In the genomic region with DNA sequence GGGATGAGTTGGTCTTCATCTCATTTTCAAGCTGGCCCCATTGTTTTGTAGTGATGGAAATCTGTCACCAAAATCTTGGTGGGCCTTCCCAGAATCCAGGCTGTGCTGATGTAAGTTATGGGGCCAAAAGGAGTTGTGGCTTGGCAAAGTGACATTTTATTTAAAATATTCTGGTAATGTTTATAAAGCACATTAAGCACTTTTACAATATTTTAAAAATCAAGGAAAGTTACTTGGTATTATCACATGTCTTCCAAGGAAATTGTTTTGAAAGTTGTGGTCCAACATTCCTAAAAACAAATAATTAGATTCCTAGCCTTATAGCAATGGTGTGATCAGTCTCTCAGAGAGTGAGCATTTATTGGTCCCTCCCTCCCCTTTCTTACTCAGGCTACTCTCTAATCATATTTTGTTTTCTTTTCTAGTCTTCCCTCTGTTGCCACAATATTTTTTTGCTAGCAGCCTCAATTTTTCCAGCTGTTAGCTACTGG, we compare ENCODE assay signal across 17 cellular contexts.
"Had no signal": no experiment of that assay in that cellular context is flagged by ENCODE, and none has a peak within 500 bp of the region (broad histone marks: within the 10 kb centered on the region; RNA-seq: fewer than 3 reads in every experiment).

No MANE protein-coding gene starts in this region.

- ATAC-seq: activated T-cell treated with anti-CD3 and anti-CD28 coated beads, Interleukin-2, amount 50 U/mL, for 4 hours; foreskin keratinocyte; natural killer cell; psoas muscle; sciatic nerve had no signal

- H3K27ac ChIP-seq: ascending aorta, cardiac muscle cell, coronary artery, foreskin keratinocyte, psoas muscle had no signal

- DNase-seq: activated CD4-positive, alpha-beta memory T cell treated with anti-CD3 and anti-CD28 coated beads for 36 hours; activated CD4-positive, alpha-beta T cell treated with anti-CD3 and anti-CD28 coated beads for 1 hour; activated effector memory CD4-positive, alpha-beta T cell treated with anti-CD3 and anti-CD28 coated beads, Interleukin-2, amount 50 U/mL, for 16 hours; activated naive CD8-positive, alpha-beta T cell treated with anti-CD3 and anti-CD28 coated beads, Interleukin-2, amount 10 ng/mL, durations not matched to agents 7 days and 5 days; activated T-cell treated with anti-CD3 and anti-CD28 coated beads, Interleukin-2, amount 50 U/mL, for 4 hours; effector CD8-positive, alpha-beta T cell; foreskin keratinocyte; head of caudate nucleus; natural killer cell; nucleus accumbens; psoas muscle; stimulated activated CD4-positive, alpha-beta T cell treated with anti-CD3 and anti-CD28 coated beads, Interleukin-2, amount 100 ng/mL, for 24 hours; stimulated activated naive CD4-positive, alpha-beta T cell had no signal

- H3K4me3 ChIP-seq: ascending aorta, cardiac muscle cell, coronary artery, psoas muscle had no signal

- H3K27me3 ChIP-seq: ascending aorta, cardiac muscle cell, foreskin keratinocyte had no signal

- H3K4me1 ChIP-seq: ascending aorta, foreskin keratinocyte, psoas muscle had no signal

- H3K36me3 ChIP-seq: ascending aorta, cardiac muscle cell had no signal

- H3K9me3 ChIP-seq: ascending aorta, psoas muscle had no signal
